Comparison of ENCODE assay signal across 8 cellular contexts in genomic region chr3:10738688-10739372, GRCh38.
DNase-seq lines count a peak whose midpoint lies in the region; ATAC-seq and TF ChIP-seq lines count a peak whose summit lies in the region.

No MANE protein-coding gene starts in this region.

- no peak overlapping the region for H3K27ac Mint-ChIP-seq in activated naive CD4-positive, alpha-beta T cell treated with anti-CD3 and anti-CD28 coated beads, Interleukin-2, amount 10 ng/mL, durations not matched to agents 7 days and 5 days
- H3K27ac Mint-ChIP-seq in glutamatergic neuron (ENCODE audit: unreplicated experiment) (no peak overlapping the region), osteocyte (ENCODE audit: unreplicated experiment) (no peak overlapping the region)

- H3K9me3 ChIP-seq in SJSA1 (replicated peaks) (0 out of 2 replicates have a peak, but pooled peaks cover under 1% of the 10 kb centered on the region), thoracic aorta (peaks cover 6% of the 10 kb centered on the region)

- H3K27ac ChIP-seq in SJSA1 = no peak overlapping the region
- H3K27ac ChIP-seq in thoracic aorta = no peak overlapping the region

- peaks cover 5% of the 10 kb centered on the region for H3K9me3 Mint-ChIP-seq in activated naive CD4-positive, alpha-beta T cell treated with anti-CD3 and anti-CD28 coated beads, Interleukin-2, amount 10 ng/mL, durations not matched to agents 7 days and 5 days
- H3K9me3 Mint-ChIP-seq in glutamatergic neuron (ENCODE audit: unreplicated experiment) (peaks cover 8% of the 10 kb centered on the region), osteocyte (ENCODE audit: unreplicated experiment) (peaks cover 5% of the 10 kb centered on the region)

- no peaks in the 10 kb centered on the region for H3K4me1 Mint-ChIP-seq in activated naive CD4-positive, alpha-beta T cell treated with anti-CD3 and anti-CD28 coated beads, Interleukin-2, amount 10 ng/mL, durations not matched to agents 7 days and 5 days
- peaks cover 10% of the 10 kb centered on the region for H3K4me1 Mint-ChIP-seq in glutamatergic neuron (ENCODE audit: low read depth, unreplicated experiment)
- no peaks in the 10 kb centered on the region for H3K4me1 Mint-ChIP-seq in osteocyte (ENCODE audit: unreplicated experiment)

- peaks cover 2% of the 10 kb centered on the region for H3K36me3 Mint-ChIP-seq in activated naive CD4-positive, alpha-beta T cell treated with anti-CD3 and anti-CD28 coated beads, Interleukin-2, amount 10 ng/mL, durations not matched to agents 7 days and 5 days
- peaks cover 11% of the 10 kb centered on the region for H3K36me3 Mint-ChIP-seq in glutamatergic neuron (ENCODE audit: unreplicated experiment)
- no peaks in the 10 kb centered on the region for H3K36me3 Mint-ChIP-seq in osteocyte (ENCODE audit: unreplicated experiment)

- H3K36me3 ChIP-seq in SJSA1 (no peaks in the 10 kb centered on the region), thoracic aorta (no peaks in the 10 kb centered on the region)

- DNase-seq in ELR (ENCODE audit: low read depth) (peak; percentile 69), KG1 (lab: John Stamatoyannopoulos, UW) (peak; percentile 13), SJSA1 (ENCODE audit: low read depth in 1 of 2, low spot score in 2 of 2) (peak; percentile 47 to 63), glutamatergic neuron (peak; percentile 89), osteocyte (ENCODE audit: extremely low spot score, unreplicated experiment) (peak; percentile 91), thoracic aorta (ENCODE audit: low spot score) (peak; percentile 13)
- peak; percentile 78 for DNase-seq in activated naive CD4-positive, alpha-beta T cell treated with anti-CD3 and anti-CD28 coated beads, Interleukin-2, amount 10 ng/mL, durations not matched to agents 7 days and 5 days

- no peaks in the 10 kb centered on the region for H3K4me1 ChIP-seq in SJSA1 (replicated peaks)
- H3K4me1 ChIP-seq in thoracic aorta (ENCODE audit: control insufficient read depth in 1 of 2, low read depth in 2 of 2) = peaks cover 0 to 3% of the 10 kb centered on the region in 2 donors

- H3K27me3 ChIP-seq in SJSA1 (replicated peaks) (peaks cover 11% of the 10 kb centered on the region), thoracic aorta (replicated peaks; ENCODE audit: insufficient read depth) (no peaks in the 10 kb centered on the region)

- H3K27me3 Mint-ChIP-seq in activated naive CD4-positive, alpha-beta T cell treated with anti-CD3 and anti-CD28 coated beads, Interleukin-2, amount 10 ng/mL, durations not matched to agents 7 days and 5 days = peaks cover 30% of the 10 kb centered on the region
- H3K27me3 Mint-ChIP-seq in glutamatergic neuron (ENCODE audit: unreplicated experiment) (peaks cover 14% of the 10 kb centered on the region), osteocyte (ENCODE audit: unreplicated experiment) (peaks cover 34% of the 10 kb centered on the region)

- TF ChIP-seq CTCF in glutamatergic neuron (IDR thresholded peaks at IDR 0.05; ENCODE audit: partially characterized antibody, unreplicated experiment) (peak; percentile 97), osteocyte (IDR thresholded peaks at IDR 0.05) (peak; percentile 91), thoracic aorta (IDR thresholded peaks at IDR 0.05) (peak; percentile 84)

- CTCF ChIA-PET in activated naive CD4-positive, alpha-beta T cell treated with anti-CD3 and anti-CD28 coated beads, Interleukin-2, amount 10 ng/mL, durations not matched to agents 7 days and 5 days (lab: Charles Lee) = interaction anchor here (0.9 to 4.2 kb wide), 23 partner anchors 9 to 414 kb away, joined by 3 to 27 read pairs (median 4); no protein-coding TSS in a partner anchor

- H3K4me3 ChIP-seq in SJSA1 (no peak overlapping the region), thoracic aorta (peak overlapping the region; percentile 63)

- no peak overlapping the region for H3K4me3 Mint-ChIP-seq in activated naive CD4-positive, alpha-beta T cell treated with anti-CD3 and anti-CD28 coated beads, Interleukin-2, amount 10 ng/mL, durations not matched to agents 7 days and 5 days
- H3K4me3 Mint-ChIP-seq in glutamatergic neuron (ENCODE audit: unreplicated experiment) (peak overlapping the region; percentile 60), osteocyte (ENCODE audit: unreplicated experiment) (peak overlapping the region; percentile 28)

- ATAC-seq in thoracic aorta (ENCODE audit: insufficient number of reproducible peaks, low FRiP score, low read depth) (no peak), HG02571 (IDR thresholded peaks at IDR 0.05; ENCODE audit: unreplicated experiment) (no peak)

Comparison
In these comparisons a context has a peak if more than half of its experiments do, and no peak if none do; other contexts are left out.
1. DNase-seq: peak in every context shown above with its lines; median percentile 91 in osteocyte; 89 in glutamatergic neuron; 78 in activated naive CD4-positive, alpha-beta T cell treated with anti-CD3 and anti-CD28 coated beads, Interleukin-2, amount 10 ng/mL, durations not matched to agents 7 days and 5 days; 69 in ELR; 55 in SJSA1; 13 in KG1; 13 in thoracic aorta.